ENCODE assay signal across 2 cellular contexts in genomic region chr5:179530069-179530998, GRCh38.
TF ChIP-seq lines count a peak whose summit lies in the region.

No MANE protein-coding gene starts in this region.

TF ChIP-seq in WTC11, 78 proteins besides CTCF, POLR2A, EP300 and RAD21 (continued from another document and continues in another):
- TF ChIP-seq, protein P1, sequence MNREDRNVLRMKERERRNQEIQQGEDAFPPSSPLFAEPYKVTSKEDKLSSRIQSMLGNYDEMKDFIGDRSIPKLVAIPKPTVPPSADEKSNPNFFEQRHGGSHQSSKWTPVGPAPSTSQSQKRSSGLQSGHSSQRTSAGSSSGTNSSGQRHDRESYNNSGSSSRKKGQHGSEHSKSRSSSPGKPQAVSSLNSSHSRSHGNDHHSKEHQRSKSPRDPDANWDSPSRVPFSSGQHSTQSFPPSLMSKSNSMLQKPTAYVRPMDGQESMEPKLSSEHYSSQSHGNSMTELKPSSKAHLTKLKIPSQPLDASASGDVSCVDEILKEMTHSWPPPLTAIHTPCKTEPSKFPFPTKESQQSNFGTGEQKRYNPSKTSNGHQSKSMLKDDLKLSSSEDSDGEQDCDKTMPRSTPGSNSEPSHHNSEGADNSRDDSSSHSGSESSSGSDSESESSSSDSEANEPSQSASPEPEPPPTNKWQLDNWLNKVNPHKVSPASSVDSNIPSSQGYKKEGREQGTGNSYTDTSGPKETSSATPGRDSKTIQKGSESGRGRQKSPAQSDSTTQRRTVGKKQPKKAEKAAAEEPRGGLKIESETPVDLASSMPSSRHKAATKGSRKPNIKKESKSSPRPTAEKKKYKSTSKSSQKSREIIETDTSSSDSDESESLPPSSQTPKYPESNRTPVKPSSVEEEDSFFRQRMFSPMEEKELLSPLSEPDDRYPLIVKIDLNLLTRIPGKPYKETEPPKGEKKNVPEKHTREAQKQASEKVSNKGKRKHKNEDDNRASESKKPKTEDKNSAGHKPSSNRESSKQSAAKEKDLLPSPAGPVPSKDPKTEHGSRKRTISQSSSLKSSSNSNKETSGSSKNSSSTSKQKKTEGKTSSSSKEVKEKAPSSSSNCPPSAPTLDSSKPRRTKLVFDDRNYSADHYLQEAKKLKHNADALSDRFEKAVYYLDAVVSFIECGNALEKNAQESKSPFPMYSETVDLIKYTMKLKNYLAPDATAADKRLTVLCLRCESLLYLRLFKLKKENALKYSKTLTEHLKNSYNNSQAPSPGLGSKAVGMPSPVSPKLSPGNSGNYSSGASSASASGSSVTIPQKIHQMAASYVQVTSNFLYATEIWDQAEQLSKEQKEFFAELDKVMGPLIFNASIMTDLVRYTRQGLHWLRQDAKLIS (CRISPR knock-in tag; IDR thresholded peaks at IDR 0.05; ENCODE audit: borderline replicate concordance): no peak
- TF ChIP-seq KAT7 (CRISPR knock-in tag; IDR thresholded peaks at IDR 0.05; ENCODE audit: borderline replicate concordance): peak; percentile 81; the same call in 1 of the 2 replicates
- TF ChIP-seq NFE2L1 (CRISPR knock-in tag; IDR thresholded peaks at IDR 0.05): no peak
- TF ChIP-seq, protein P2, sequence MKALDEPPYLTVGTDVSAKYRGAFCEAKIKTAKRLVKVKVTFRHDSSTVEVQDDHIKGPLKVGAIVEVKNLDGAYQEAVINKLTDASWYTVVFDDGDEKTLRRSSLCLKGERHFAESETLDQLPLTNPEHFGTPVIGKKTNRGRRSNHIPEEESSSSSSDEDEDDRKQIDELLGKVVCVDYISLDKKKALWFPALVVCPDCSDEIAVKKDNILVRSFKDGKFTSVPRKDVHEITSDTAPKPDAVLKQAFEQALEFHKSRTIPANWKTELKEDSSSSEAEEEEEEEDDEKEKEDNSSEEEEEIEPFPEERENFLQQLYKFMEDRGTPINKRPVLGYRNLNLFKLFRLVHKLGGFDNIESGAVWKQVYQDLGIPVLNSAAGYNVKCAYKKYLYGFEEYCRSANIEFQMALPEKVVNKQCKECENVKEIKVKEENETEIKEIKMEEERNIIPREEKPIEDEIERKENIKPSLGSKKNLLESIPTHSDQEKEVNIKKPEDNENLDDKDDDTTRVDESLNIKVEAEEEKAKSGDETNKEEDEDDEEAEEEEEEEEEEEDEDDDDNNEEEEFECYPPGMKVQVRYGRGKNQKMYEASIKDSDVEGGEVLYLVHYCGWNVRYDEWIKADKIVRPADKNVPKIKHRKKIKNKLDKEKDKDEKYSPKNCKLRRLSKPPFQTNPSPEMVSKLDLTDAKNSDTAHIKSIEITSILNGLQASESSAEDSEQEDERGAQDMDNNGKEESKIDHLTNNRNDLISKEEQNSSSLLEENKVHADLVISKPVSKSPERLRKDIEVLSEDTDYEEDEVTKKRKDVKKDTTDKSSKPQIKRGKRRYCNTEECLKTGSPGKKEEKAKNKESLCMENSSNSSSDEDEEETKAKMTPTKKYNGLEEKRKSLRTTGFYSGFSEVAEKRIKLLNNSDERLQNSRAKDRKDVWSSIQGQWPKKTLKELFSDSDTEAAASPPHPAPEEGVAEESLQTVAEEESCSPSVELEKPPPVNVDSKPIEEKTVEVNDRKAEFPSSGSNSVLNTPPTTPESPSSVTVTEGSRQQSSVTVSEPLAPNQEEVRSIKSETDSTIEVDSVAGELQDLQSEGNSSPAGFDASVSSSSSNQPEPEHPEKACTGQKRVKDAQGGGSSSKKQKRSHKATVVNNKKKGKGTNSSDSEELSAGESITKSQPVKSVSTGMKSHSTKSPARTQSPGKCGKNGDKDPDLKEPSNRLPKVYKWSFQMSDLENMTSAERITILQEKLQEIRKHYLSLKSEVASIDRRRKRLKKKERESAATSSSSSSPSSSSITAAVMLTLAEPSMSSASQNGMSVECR (CRISPR knock-in tag; IDR thresholded peaks at IDR 0.05; ENCODE audit: borderline replicate concordance): peak; percentile 53; the same call in 1 of the 2 replicates
- TF ChIP-seq HMGXB4 (CRISPR knock-in tag; IDR thresholded peaks at IDR 0.05): peak; percentile 92; the same call in 1 of the 2 replicates
- TF ChIP-seq CBFB (CRISPR knock-in tag; IDR thresholded peaks at IDR 0.05; ENCODE audit: low read depth): no peak
- 0 out of 2 replicates have a peak, but pooled peaks have one; percentile 17 for TF ChIP-seq GABPB1 (CRISPR knock-in tag; IDR thresholded peaks at IDR 0.05)
- peak; percentile 84; the same call in 1 of the 2 replicates for TF ChIP-seq E2F5 (CRISPR knock-in tag; IDR thresholded peaks at IDR 0.05)
- TF ChIP-seq USF1 (CRISPR knock-in tag; IDR thresholded peaks at IDR 0.05): peak; percentile 36; the same call in 1 of the 2 replicates
- TF ChIP-seq OVOL2 (CRISPR knock-in tag; IDR thresholded peaks at IDR 0.05; ENCODE audit: borderline replicate concordance): no peak

TF ChIP-seq in HepG2, 621 proteins besides CTCF, POLR2A, EP300 and RAD21 (continued from another document and continues in another):
- TF ChIP-seq, protein P3, sequence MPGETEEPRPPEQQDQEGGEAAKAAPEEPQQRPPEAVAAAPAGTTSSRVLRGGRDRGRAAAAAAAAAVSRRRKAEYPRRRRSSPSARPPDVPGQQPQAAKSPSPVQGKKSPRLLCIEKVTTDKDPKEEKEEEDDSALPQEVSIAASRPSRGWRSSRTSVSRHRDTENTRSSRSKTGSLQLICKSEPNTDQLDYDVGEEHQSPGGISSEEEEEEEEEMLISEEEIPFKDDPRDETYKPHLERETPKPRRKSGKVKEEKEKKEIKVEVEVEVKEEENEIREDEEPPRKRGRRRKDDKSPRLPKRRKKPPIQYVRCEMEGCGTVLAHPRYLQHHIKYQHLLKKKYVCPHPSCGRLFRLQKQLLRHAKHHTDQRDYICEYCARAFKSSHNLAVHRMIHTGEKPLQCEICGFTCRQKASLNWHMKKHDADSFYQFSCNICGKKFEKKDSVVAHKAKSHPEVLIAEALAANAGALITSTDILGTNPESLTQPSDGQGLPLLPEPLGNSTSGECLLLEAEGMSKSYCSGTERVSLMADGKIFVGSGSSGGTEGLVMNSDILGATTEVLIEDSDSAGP (CRISPR knock-in tag; IDR thresholded peaks at IDR 0.05; ENCODE audit: borderline replicate concordance): peak; percentile 55; the same call in 1 of the 2 replicates
- TF ChIP-seq PRDM15 (CRISPR knock-in tag; IDR thresholded peaks at IDR 0.05) (no peak), ZMYM2 (CRISPR knock-in tag; IDR thresholded peaks at IDR 0.05) (no peak), PAWR (CRISPR knock-in tag; IDR thresholded peaks at IDR 0.05; ENCODE audit: borderline replicate concordance) (no peak), CSRNP1 (CRISPR knock-in tag; IDR thresholded peaks at IDR 0.05) (no peak), PITX1 (CRISPR knock-in tag; IDR thresholded peaks at IDR 0.05) (no peak), ZNF616 (CRISPR knock-in tag; IDR thresholded peaks at IDR 0.05; ENCODE audit: low read depth) (no peak), ZNF552 (CRISPR knock-in tag; IDR thresholded peaks at IDR 0.05; ENCODE audit: borderline replicate concordance) (no peak), ZFYVE20 (CRISPR knock-in tag; IDR thresholded peaks at IDR 0.05; ENCODE audit: borderline replicate concordance, low read depth) (no peak), ZNF567 (CRISPR knock-in tag; IDR thresholded peaks at IDR 0.05; ENCODE audit: borderline replicate concordance) (no peak), KAT2B (IDR thresholded peaks at IDR 0.05; ENCODE audit: borderline replicate concordance, low read depth, low read length) (no peak), NCOR1 (IDR thresholded peaks at IDR 0.05; ENCODE audit: borderline replicate concordance, low read length) (no peak), ELF1 (CRISPR knock-in tag; IDR thresholded peaks at IDR 0.05) (no peak), ZNF264 (CRISPR knock-in tag; IDR thresholded peaks at IDR 0.05) (no peak), ZBTB20 (CRISPR knock-in tag; IDR thresholded peaks at IDR 0.05; ENCODE audit: borderline replicate concordance, low read depth) (no peak), ATF1 (CRISPR knock-in tag; IDR thresholded peaks at IDR 0.05) (no peak), ZNF33B (CRISPR knock-in tag; IDR thresholded peaks at IDR 0.05) (no peak), SNAPC2 (CRISPR knock-in tag; IDR thresholded peaks at IDR 0.05) (no peak), NFKB2 (CRISPR knock-in tag; IDR thresholded peaks at IDR 0.05; ENCODE audit: borderline replicate concordance) (no peak), ZNF460 (CRISPR knock-in tag; IDR thresholded peaks at IDR 0.05; ENCODE audit: borderline replicate concordance) (no peak)
- TF ChIP-seq, protein P4, sequence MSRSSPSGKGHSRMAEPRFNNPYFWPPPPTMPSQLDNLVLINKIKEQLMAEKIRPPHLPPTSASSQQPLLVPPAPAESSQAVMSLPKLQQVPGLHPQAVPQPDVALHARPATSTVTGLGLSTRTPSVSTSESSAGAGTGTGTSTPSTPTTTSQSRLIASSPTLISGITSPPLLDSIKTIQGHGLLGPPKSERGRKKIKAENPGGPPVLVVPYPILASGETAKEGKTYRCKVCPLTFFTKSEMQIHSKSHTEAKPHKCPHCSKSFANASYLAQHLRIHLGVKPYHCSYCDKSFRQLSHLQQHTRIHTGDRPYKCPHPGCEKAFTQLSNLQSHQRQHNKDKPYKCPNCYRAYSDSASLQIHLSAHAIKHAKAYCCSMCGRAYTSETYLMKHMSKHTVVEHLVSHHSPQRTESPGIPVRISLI (CRISPR knock-in tag; IDR thresholded peaks at IDR 0.05; ENCODE audit: borderline replicate concordance): no peak
- TF ChIP-seq, protein P5, sequence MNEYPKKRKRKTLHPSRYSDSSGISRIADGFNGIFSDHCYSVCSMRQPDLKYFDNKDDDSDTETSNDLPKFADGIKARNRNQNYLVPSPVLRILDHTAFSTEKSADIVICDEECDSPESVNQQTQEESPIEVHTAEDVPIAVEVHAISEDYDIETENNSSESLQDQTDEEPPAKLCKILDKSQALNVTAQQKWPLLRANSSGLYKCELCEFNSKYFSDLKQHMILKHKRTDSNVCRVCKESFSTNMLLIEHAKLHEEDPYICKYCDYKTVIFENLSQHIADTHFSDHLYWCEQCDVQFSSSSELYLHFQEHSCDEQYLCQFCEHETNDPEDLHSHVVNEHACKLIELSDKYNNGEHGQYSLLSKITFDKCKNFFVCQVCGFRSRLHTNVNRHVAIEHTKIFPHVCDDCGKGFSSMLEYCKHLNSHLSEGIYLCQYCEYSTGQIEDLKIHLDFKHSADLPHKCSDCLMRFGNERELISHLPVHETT (CRISPR knock-in tag; conservative IDR thresholded peaks at IDR 0.05): no peak
- TF ChIP-seq, protein P6, sequence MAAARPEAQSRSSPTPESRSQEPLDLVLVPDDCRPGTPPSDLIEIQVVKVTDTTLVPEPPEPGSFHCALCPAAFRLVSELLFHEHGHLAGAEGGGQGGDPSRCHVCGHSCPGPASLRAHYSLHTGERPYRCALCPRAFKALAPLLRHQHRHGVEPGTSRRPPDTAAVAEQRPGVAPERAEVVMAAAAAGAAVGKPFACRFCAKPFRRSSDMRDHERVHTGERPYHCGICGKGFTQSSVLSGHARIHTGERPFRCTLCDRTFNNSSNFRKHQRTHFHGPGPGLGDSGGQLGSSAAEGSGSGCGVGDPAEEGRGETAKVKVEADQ (CRISPR knock-in tag; IDR thresholded peaks at IDR 0.05; ENCODE audit: borderline replicate concordance): no peak
- TF ChIP-seq, protein P7, sequence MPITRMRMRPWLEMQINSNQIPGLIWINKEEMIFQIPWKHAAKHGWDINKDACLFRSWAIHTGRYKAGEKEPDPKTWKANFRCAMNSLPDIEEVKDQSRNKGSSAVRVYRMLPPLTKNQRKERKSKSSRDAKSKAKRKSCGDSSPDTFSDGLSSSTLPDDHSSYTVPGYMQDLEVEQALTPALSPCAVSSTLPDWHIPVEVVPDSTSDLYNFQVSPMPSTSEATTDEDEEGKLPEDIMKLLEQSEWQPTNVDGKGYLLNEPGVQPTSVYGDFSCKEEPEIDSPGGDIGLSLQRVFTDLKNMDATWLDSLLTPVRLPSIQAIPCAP (CRISPR knock-in tag; IDR thresholded peaks at IDR 0.05; ENCODE audit: low read depth): no peak
- TF ChIP-seq, protein P8, sequence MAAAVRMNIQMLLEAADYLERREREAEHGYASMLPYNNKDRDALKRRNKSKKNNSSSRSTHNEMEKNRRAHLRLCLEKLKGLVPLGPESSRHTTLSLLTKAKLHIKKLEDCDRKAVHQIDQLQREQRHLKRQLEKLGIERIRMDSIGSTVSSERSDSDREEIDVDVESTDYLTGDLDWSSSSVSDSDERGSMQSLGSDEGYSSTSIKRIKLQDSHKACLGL (CRISPR knock-in tag; IDR thresholded peaks at IDR 0.05): no peak
- TF ChIP-seq, protein P9, sequence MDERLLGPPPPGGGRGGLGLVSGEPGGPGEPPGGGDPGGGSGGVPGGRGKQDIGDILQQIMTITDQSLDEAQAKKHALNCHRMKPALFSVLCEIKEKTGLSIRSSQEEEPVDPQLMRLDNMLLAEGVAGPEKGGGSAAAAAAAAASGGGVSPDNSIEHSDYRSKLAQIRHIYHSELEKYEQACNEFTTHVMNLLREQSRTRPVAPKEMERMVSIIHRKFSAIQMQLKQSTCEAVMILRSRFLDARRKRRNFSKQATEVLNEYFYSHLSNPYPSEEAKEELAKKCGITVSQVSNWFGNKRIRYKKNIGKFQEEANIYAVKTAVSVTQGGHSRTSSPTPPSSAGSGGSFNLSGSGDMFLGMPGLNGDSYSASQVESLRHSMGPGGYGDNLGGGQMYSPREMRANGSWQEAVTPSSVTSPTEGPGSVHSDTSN (CRISPR knock-in tag; IDR thresholded peaks at IDR 0.05): no peak
